ENCODE assay signal across 26 cellular contexts in the genomic region with DNA sequence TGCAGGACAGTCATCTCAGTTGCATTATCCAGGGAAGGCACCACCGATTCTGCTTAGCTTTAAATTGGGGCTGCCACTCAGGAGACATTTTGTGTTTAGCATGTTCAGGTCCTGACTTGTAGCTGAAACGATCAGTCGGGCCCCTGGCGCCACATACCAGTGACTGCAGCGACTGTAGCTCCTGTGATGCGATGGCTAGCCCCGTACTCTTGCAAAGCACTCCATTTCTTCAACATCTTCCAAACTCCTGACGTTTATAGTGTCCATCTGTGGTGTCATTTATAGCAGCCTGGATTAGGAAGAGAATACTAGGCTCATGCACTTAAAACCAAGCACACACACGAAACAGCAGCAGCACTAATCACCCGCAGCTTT. TPM values are rescaled to one million over a fixed set of nuclear protein-coding genes. Genes with fewer than 3 reads are reported as not detected.
DNase-seq lines count a peak whose midpoint lies in the region; ATAC-seq and TF ChIP-seq lines count a peak whose summit lies in the region.
"Had no signal": no experiment of that assay in that cellular context is flagged by ENCODE, and none has a peak within 500 bp of the region (broad histone marks: within the 10 kb centered on the region; RNA-seq: fewer than 3 reads in every experiment).

No MANE protein-coding gene starts in this region.

- no peak overlapping the region for H3K27ac ChIP-seq in iPS DF 6.9 (ENCODE audit: low read length)
- no peak overlapping the region for H3K27ac ChIP-seq in neuronal stem cell (replicated peaks; ENCODE audit: low read length)
- H3K27ac ChIP-seq: C4-2B, left lung, stomach had no signal

- no peaks in the 10 kb centered on the region for H3K36me3 Mint-ChIP-seq in WTC11
- peaks cover 0 to 7% (median 7%) of the 10 kb centered on the region in 3 donors for H3K36me3 Mint-ChIP-seq in naive thymus-derived CD8-positive, alpha-beta T cell
- H3K36me3 Mint-ChIP-seq: activated CD8-positive, alpha-beta memory T cell treated with anti-CD3 and anti-CD28 coated beads, Interleukin-2, amount 10 ng/mL, durations not matched to agents 7 days and 5 days had no signal

- H3K36me3 ChIP-seq in ES-I3 (ENCODE audit: insufficient read depth, low read length) (no peaks in the 10 kb centered on the region), iPS DF 6.9 (ENCODE audit: control insufficient read depth, insufficient read depth, low read length) (no peaks in the 10 kb centered on the region), neuronal stem cell (replicated peaks in 1 of 2; ENCODE audit: control insufficient read depth in 2 of 2, insufficient read depth in 2 of 2, low read length in 2 of 2) (peaks cover 0 to 82% of the 10 kb centered on the region in 2 donors)
- H3K36me3 ChIP-seq: left lung, stomach had no signal

- H2BK15ac ChIP-seq in neuronal stem cell (ENCODE audit: low read length) = no peak overlapping the region

- H3K18ac ChIP-seq in neuronal stem cell (ENCODE audit: low read length) = peak overlapping the region; percentile 83

- H3K14ac ChIP-seq in neuronal stem cell (ENCODE audit: low read length) = no peak overlapping the region

- H3K4ac ChIP-seq in neuronal stem cell (ENCODE audit: low read length) = no peak overlapping the region

- H3K9me3 Mint-ChIP-seq in WTC11 = no peaks in the 10 kb centered on the region
- H3K9me3 Mint-ChIP-seq in naive thymus-derived CD8-positive, alpha-beta T cell = no peaks in the 10 kb centered on the region
- H3K9me3 Mint-ChIP-seq: activated CD4-positive, alpha-beta T cell treated with anti-CD3 and anti-CD28 coated beads, Interleukin-2, amount 10 ng/mL, durations not matched to agents 24 days and 14 days; activated T-helper 1 cell treated with anti-CD3 and anti-CD28 coated beads, Interleukin-12 subunit alpha, Interleukin-12 subunit beta, Interleukin-2, Interleukin-4 antibody, amounts not matched to agents 30 ng/mL and 10 ng/mL and 1 ng/mL, durations not matched to agents 14 hours and 24 hours and 36 hours had no signal

- no peak for ATAC-seq in WTC11
- no peak for ATAC-seq in omental fat pad (ENCODE audit: low FRiP score)
- no peak for ATAC-seq in HG03439 (IDR thresholded peaks at IDR 0.05; ENCODE audit: unreplicated experiment)
- ATAC-seq in naive thymus-derived CD8-positive, alpha-beta T cell = no peak

- DNase-seq in WTC11 (ENCODE audit: low spot score) = no peak
- DNase-seq in iPS DF 6.9 (ENCODE audit: low read depth, low spot score) = no peak
- DNase-seq in neuronal stem cell (ENCODE audit: low spot score) = no peak
- DNase-seq in NCI-H1694 (lab: John Stamatoyannopoulos, UW) = no peak
- DNase-seq in omental fat pad (ENCODE audit: low spot score) = no peak
- no peak for DNase-seq in naive thymus-derived CD8-positive, alpha-beta T cell
- DNase-seq: ACHN; activated CD8-positive, alpha-beta memory T cell treated with anti-CD3 and anti-CD28 coated beads, Interleukin-2, amount 10 ng/mL, durations not matched to agents 7 days and 5 days; activated naive CD4-positive, alpha-beta T cell treated with anti-CD3 and anti-CD28 coated beads, Interleukin-2, amount 50 U/mL, for 16 hours; central memory CD4-positive, alpha-beta T cell; GOT3; KBM-7; NCI-H2171 treated with DMSO at 0.1 percent for 48 hours; NCI-H526; RPMI8226; SK-N-SH; stomach; T-helper 2 cell had no signal

- no peak overlapping the region for H2BK120ac ChIP-seq in neuronal stem cell (ENCODE audit: low read depth, low read length)

- H3K27me3 ChIP-seq in iPS DF 6.9 (ENCODE audit: control insufficient read depth, insufficient read depth, low read length) = peaks cover 48% of the 10 kb centered on the region
- peaks cover 0 to 19% (median 10%) of the 10 kb centered on the region in 3 experiments for H3K27me3 ChIP-seq in neuronal stem cell (ENCODE audit: control insufficient read depth in 3 of 3, insufficient read depth in 3 of 3, low read depth in 1 of 3, low read length in 3 of 3)

- H4K91ac ChIP-seq in neuronal stem cell (ENCODE audit: low read depth, low read length, poor library complexity) = no peak overlapping the region

- no peak for TF ChIP-seq CTCF in WTC11 (IDR thresholded peaks at IDR 0.05)
- TF ChIP-seq CTCF in omental fat pad (IDR thresholded peaks at IDR 0.05) = no peak

- CTCF ChIA-PET in WTC11 (lab: Charles Lee) = interaction anchor here (0.5 to 3.2 kb wide), 6 partner anchors 11 to 394 kb away, joined by 3 to 17 read pairs (median 4); a partner anchor contains a TSS

- H2BK5ac ChIP-seq in neuronal stem cell (ENCODE audit: low read length) = peak overlapping the region; percentile 87

- no peak overlapping the region for H4K8ac ChIP-seq in neuronal stem cell (ENCODE audit: low read depth, low read length)

- H3K4me3 Mint-ChIP-seq in WTC11 = peak overlapping the region; percentile 71
- peak overlapping the region in 2 of 10 donors; percentile 11 to 28 for H3K4me3 Mint-ChIP-seq in naive thymus-derived CD8-positive, alpha-beta T cell
- H3K4me3 Mint-ChIP-seq: activated CD4-positive, alpha-beta T cell treated with anti-CD3 and anti-CD28 coated beads, Interleukin-2, amount 10 ng/mL, durations not matched to agents 24 days and 14 days; activated CD8-positive, alpha-beta memory T cell treated with anti-CD3 and anti-CD28 coated beads, Interleukin-2, amount 10 ng/mL, durations not matched to agents 7 days and 5 days; activated T-helper 1 cell treated with anti-CD3 and anti-CD28 coated beads, Interleukin-12 subunit alpha, Interleukin-12 subunit beta, Interleukin-2, Interleukin-4 antibody, amounts not matched to agents 30 ng/mL and 10 ng/mL and 1 ng/mL, durations not matched to agents 14 hours and 24 hours and 36 hours had no signal

- H3K79me1 ChIP-seq in neuronal stem cell (ENCODE audit: low read depth, low read length) = no peaks in the 10 kb centered on the region

- no peak overlapping the region for H2AFZ ChIP-seq in neuronal stem cell (ENCODE audit: low read length)

- no CpG with 5 or more reads among the region's 10 CpGs for WGBS in iPS DF 6.9 (ENCODE audit: insufficient coverage, insufficient read length)
- WGBS in neuronal stem cell (ENCODE audit: extremely low coverage in 2 of 2, insufficient read length in 2 of 2, insufficient replicate concordance in 1 of 2), 2 donors = no CpG with 5 or more reads among the region's 10 CpGs

- no peak overlapping the region for H3K4me2 ChIP-seq in neuronal stem cell (ENCODE audit: insufficient read depth, low read length, poor library complexity, severe bottlenecking)
- H3K4me2 ChIP-seq: SK-N-SH had no signal

- POLR2A ChIA-PET in WTC11 (lab: Charles Lee) = no interaction called here
- POLR2A ChIA-PET in naive thymus-derived CD8-positive, alpha-beta T cell (lab: Charles Lee) = interaction anchor here (0.6 kb wide), 1 partner anchor 577 kb away, joined by 3 read pairs; no protein-coding TSS in a partner anchor

- H3K4me1 ChIP-seq in ES-I3 (ENCODE audit: insufficient read depth, low read length) (no peaks in the 10 kb centered on the region), iPS DF 6.9 (ENCODE audit: control insufficient read depth, insufficient read depth, low read length) (no peaks in the 10 kb centered on the region; the same call in 1 of the 2 replicates), neuronal stem cell (ENCODE audit: control insufficient read depth in 2 of 2, insufficient read depth in 1 of 2, low read depth in 1 of 2, low read length in 2 of 2) (peaks cover 5 to 8% of the 10 kb centered on the region in 2 donors)

- no peak overlapping the region for H3K27ac Mint-ChIP-seq in WTC11
- H3K27ac Mint-ChIP-seq in naive thymus-derived CD8-positive, alpha-beta T cell = no peak overlapping the region
- H3K27ac Mint-ChIP-seq: activated CD4-positive, alpha-beta T cell treated with anti-CD3 and anti-CD28 coated beads, Interleukin-2, amount 10 ng/mL, durations not matched to agents 24 days and 14 days; activated CD8-positive, alpha-beta memory T cell treated with anti-CD3 and anti-CD28 coated beads, Interleukin-2, amount 10 ng/mL, durations not matched to agents 7 days and 5 days; activated T-helper 1 cell treated with anti-CD3 and anti-CD28 coated beads, Interleukin-12 subunit alpha, Interleukin-12 subunit beta, Interleukin-2, Interleukin-4 antibody, amounts not matched to agents 30 ng/mL and 10 ng/mL and 1 ng/mL, durations not matched to agents 14 hours and 24 hours and 36 hours had no signal

- peaks cover 90% of the 10 kb centered on the region for H3K27me3 Mint-ChIP-seq in WTC11 (ENCODE audit: low read depth)
- H3K27me3 Mint-ChIP-seq in naive thymus-derived CD8-positive, alpha-beta T cell = peaks cover 41 to 81% (median 58%) of the 10 kb centered on the region in 5 donors

- H3K9me3 ChIP-seq in ES-I3 (ENCODE audit: control insufficient read depth, insufficient read depth, low read length) (no peaks in the 10 kb centered on the region), iPS DF 6.9 (ENCODE audit: control insufficient read depth, insufficient read depth, low read length) (no peaks in the 10 kb centered on the region), neuronal stem cell (replicated peaks in 1 of 2; ENCODE audit: control insufficient read depth in 2 of 2, insufficient read depth in 1 of 2, low read depth in 1 of 2, low read length in 2 of 2) (no peaks in the 10 kb centered on the region)
- H3K9me3 ChIP-seq: left lung, SK-N-SH, stomach had no signal

- H3K23ac ChIP-seq in neuronal stem cell (ENCODE audit: low read depth, low read length, poor library complexity) = peak overlapping the region; percentile 73

- H3K4me1 Mint-ChIP-seq in WTC11 = peaks cover 34% of the 10 kb centered on the region
- peaks cover 19 to 44% (median 38%) of the 10 kb centered on the region in 4 donors for H3K4me1 Mint-ChIP-seq in naive thymus-derived CD8-positive, alpha-beta T cell

- H2AK5ac ChIP-seq in neuronal stem cell (ENCODE audit: low read depth, low read length) = no peak overlapping the region

- peak overlapping the region; percentile 41; the same call in 1 of the 2 replicates for H3K4me3 ChIP-seq in iPS DF 6.9 (ENCODE audit: low read length)
- H3K4me3 ChIP-seq in neuronal stem cell (ENCODE audit: low read length in 2 of 2) = no peak overlapping the region
- H3K4me3 ChIP-seq: left lung had no signal

- H3K9ac ChIP-seq in ES-I3 (ENCODE audit: low read depth, low read length) (peak overlapping the region; percentile 52; the same call in 1 of the 2 replicates), neuronal stem cell (ENCODE audit: low read depth, low read length, poor library complexity) (no peak overlapping the region)
- H3K9ac ChIP-seq: SK-N-SH had no signal

- no peak overlapping the region for H2BK12ac ChIP-seq in neuronal stem cell (ENCODE audit: low read length)

TF ChIP-seq in WTC11, 78 proteins besides CTCF, POLR2A, EP300 and RAD21 (continues in another document):
- TF ChIP-seq CBFB (CRISPR knock-in tag; IDR thresholded peaks at IDR 0.05; ENCODE audit: low read depth) = no peak
- no peak for TF ChIP-seq ATF1 (CRISPR knock-in tag; IDR thresholded peaks at IDR 0.05)
- no peak for TF ChIP-seq NR3C1 (CRISPR knock-in tag; conservative IDR thresholded peaks at IDR 0.05; ENCODE audit: low read depth)
- TF ChIP-seq NR2C2 (CRISPR knock-in tag; IDR thresholded peaks at IDR 0.05) = no peak

RNA-seq across cellular contexts. Expression of a gene that starts 13.0 kb away (rescaled TPM):
- total RNA-seq in WTC11 (2021) = 0.07 to 0.14 TPM (median 0.14 TPM) in 3 replicates
- polyA plus RNA-seq in neuronal stem cell (2013, experiment 1 of 2) = 11.3 TPM
- polyA plus RNA-seq in neuronal stem cell (2013, experiment 2 of 2) = 12.1 TPM
- not detected for total RNA-seq in omental fat pad
- total RNA-seq in naive thymus-derived CD8-positive, alpha-beta T cell = not detected
- not detected for polyA plus RNA-seq in naive thymus-derived CD8-positive, alpha-beta T cell
- total RNA-seq: activated CD4-positive, alpha-beta T cell treated with anti-CD3 and anti-CD28 coated beads, Interleukin-2, amount 10 ng/mL, durations not matched to agents 24 days and 14 days; activated CD8-positive, alpha-beta memory T cell treated with anti-CD3 and anti-CD28 coated beads, Interleukin-2, amount 10 ng/mL, durations not matched to agents 7 days and 5 days; activated T-helper 1 cell treated with anti-CD3 and anti-CD28 coated beads, Interleukin-12 subunit alpha, Interleukin-12 subunit beta, Interleukin-2, Interleukin-4 antibody, amounts not matched to agents 30 ng/mL and 10 ng/mL and 1 ng/mL, durations not matched to agents 14 hours and 24 hours and 36 hours; dermis microvascular lymphatic vessel endothelial cell; epithelial cell of proximal tubule; left lung had no signal
- polyA plus RNA-seq: stomach had no signal
